Comparison of ENCODE assay signal across 20 cellular contexts in the genomic region with DNA sequence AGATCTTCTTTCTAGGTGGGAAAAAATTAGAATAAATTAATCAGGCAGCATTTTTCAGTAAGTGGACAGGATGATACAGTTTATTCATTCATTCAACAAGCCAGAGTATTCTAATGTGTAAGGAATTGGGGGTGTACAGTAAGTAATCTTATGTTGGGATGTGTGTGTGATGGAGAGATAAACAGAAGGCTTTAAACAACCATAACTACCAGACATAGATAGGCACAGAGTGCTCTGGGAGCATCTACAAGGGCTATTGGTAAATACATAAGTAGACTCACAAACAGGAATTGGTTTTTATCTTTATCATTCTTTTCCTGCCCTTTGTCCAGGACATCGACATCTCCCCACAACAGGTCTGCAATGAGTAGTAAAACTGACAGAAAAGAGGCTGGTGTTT. TPM values are rescaled to one million over a fixed set of nuclear protein-coding genes. Genes with fewer than 3 reads are reported as not detected.
DNase-seq lines count a peak whose midpoint lies in the region; ATAC-seq and TF ChIP-seq lines count a peak whose summit lies in the region.
"Had no signal": no experiment of that assay in that cellular context is flagged by ENCODE, and none has a peak within 500 bp of the region (broad histone marks: within the 10 kb centered on the region; RNA-seq: fewer than 3 reads in every experiment).

No MANE protein-coding gene starts in this region.

- no peak for ATAC-seq in activated CD8-positive, alpha-beta T cell treated with anti-CD3 and anti-CD28 coated beads for 36 hours
- ATAC-seq in stimulated activated naive CD8-positive, alpha-beta T cell treated with anti-CD3 and anti-CD28 coated beads, Interleukin-15, amount 100 ng/mL, for 72 hours = no peak
- ATAC-seq in GM21576 (IDR thresholded peaks at IDR 0.05; ENCODE audit: unreplicated experiment) (no peak), left lobe of liver (no peak)
- ATAC-seq: GM23338, pancreas had no signal

- no peaks in the 10 kb centered on the region for H3K9me3 Mint-ChIP-seq in activated naive CD4-positive, alpha-beta T cell treated with anti-CD3 and anti-CD28 coated beads, Interleukin-2, amount 10 ng/mL, durations not matched to agents 7 days and 5 days
- no peaks in the 10 kb centered on the region for H3K9me3 Mint-ChIP-seq in activated CD8-positive, alpha-beta T cell treated with anti-CD3 and anti-CD28 coated beads for 36 hours
- H3K9me3 Mint-ChIP-seq in dendritic cell treated with granulocyte-macrophage colony-stimulating factor and Interleukin-4, amounts not matched to agents 40 ng/mL and 50 ng/mL, for 4 days = peaks cover 7% of the 10 kb centered on the region
- no peaks in the 10 kb centered on the region for H3K9me3 Mint-ChIP-seq in stimulated activated naive CD8-positive, alpha-beta T cell treated with anti-CD3 and anti-CD28 coated beads, Interleukin-15, amount 100 ng/mL, for 72 hours
- H3K9me3 Mint-ChIP-seq: GM23338 had no signal

- intact Hi-C loops in activated CD8-positive, alpha-beta T cell treated with anti-CD3 and anti-CD28 coated beads for 36 hours (cut with micrococcal nuclease) = no loop called here
- intact Hi-C loops in dendritic cell treated with granulocyte-macrophage colony-stimulating factor and Interleukin-4, amounts not matched to agents 40 ng/mL and 50 ng/mL, for 4 days (cut with micrococcal nuclease) = no loop called here

- H3K4me1 Mint-ChIP-seq in activated naive CD4-positive, alpha-beta T cell treated with anti-CD3 and anti-CD28 coated beads, Interleukin-2, amount 10 ng/mL, durations not matched to agents 7 days and 5 days = peaks cover 15% of the 10 kb centered on the region
- peaks cover 37% of the 10 kb centered on the region for H3K4me1 Mint-ChIP-seq in activated CD8-positive, alpha-beta T cell treated with anti-CD3 and anti-CD28 coated beads for 36 hours (ENCODE audit: low read depth)
- peaks cover 62% of the 10 kb centered on the region for H3K4me1 Mint-ChIP-seq in dendritic cell treated with granulocyte-macrophage colony-stimulating factor and Interleukin-4, amounts not matched to agents 40 ng/mL and 50 ng/mL, for 4 days (ENCODE audit: low read depth)
- H3K4me1 Mint-ChIP-seq in stimulated activated naive CD8-positive, alpha-beta T cell treated with anti-CD3 and anti-CD28 coated beads, Interleukin-15, amount 100 ng/mL, for 72 hours = peaks cover 32% of the 10 kb centered on the region

- no peak for DNase-seq in activated naive CD4-positive, alpha-beta T cell treated with anti-CD3 and anti-CD28 coated beads, Interleukin-2, amount 10 ng/mL, durations not matched to agents 7 days and 5 days
- no peak for DNase-seq in activated naive CD4-positive, alpha-beta T cell treated with Interleukin-2 at 50 U/mL for 16 hours
- DNase-seq in activated CD8-positive, alpha-beta T cell treated with anti-CD3 and anti-CD28 coated beads for 36 hours = no peak
- no peak for DNase-seq in stimulated activated naive CD8-positive, alpha-beta T cell treated with anti-CD3 and anti-CD28 coated beads, Interleukin-15, amount 100 ng/mL, for 72 hours
- no peak for DNase-seq in left lobe of liver (ENCODE audit: low spot score)
- DNase-seq: activated effector memory CD4-positive, alpha-beta T cell treated with Interleukin-2 at 50 U/mL for 16 hours; aorta; cortex of kidney; GDM1; IMR-90; islet precursor cell; NCI-H1092 treated with DMSO at 0.1 percent for 48 hours; NCI-H1930; NCI-H2227 treated with DMSO at 0.1 percent for 48 hours; pancreas; thyroid gland; WERI-Rb-1 had no signal

- no peak for TF ChIP-seq CTCF in activated CD8-positive, alpha-beta T cell treated with anti-CD3 and anti-CD28 coated beads for 36 hours (IDR thresholded peaks at IDR 0.05)

- CTCF ChIA-PET in activated naive CD4-positive, alpha-beta T cell treated with anti-CD3 and anti-CD28 coated beads, Interleukin-2, amount 10 ng/mL, durations not matched to agents 7 days and 5 days (lab: Charles Lee) = no interaction called here
- CTCF ChIA-PET in activated CD8-positive, alpha-beta T cell treated with anti-CD3 and anti-CD28 coated beads for 36 hours (lab: Charles Lee) = interaction anchor here (1.0 to 2.4 kb wide), 5 partner anchors 30 to 159 kb away, joined by 3 to 10 read pairs (median 5); no protein-coding TSS in a partner anchor

- no peak overlapping the region for H3K27ac Mint-ChIP-seq in activated naive CD4-positive, alpha-beta T cell treated with anti-CD3 and anti-CD28 coated beads, Interleukin-2, amount 10 ng/mL, durations not matched to agents 7 days and 5 days
- peak overlapping the region; percentile 70 for H3K27ac Mint-ChIP-seq in activated CD8-positive, alpha-beta T cell treated with anti-CD3 and anti-CD28 coated beads for 36 hours
- peak overlapping the region; percentile 58 for H3K27ac Mint-ChIP-seq in dendritic cell treated with granulocyte-macrophage colony-stimulating factor and Interleukin-4, amounts not matched to agents 40 ng/mL and 50 ng/mL, for 4 days
- peak overlapping the region; percentile 45 to 54 for H3K27ac Mint-ChIP-seq in stimulated activated naive CD8-positive, alpha-beta T cell treated with anti-CD3 and anti-CD28 coated beads, Interleukin-15, amount 100 ng/mL, for 72 hours
- H3K27ac Mint-ChIP-seq: GM23338 had no signal

- peaks cover 3% of the 10 kb centered on the region for H3K27me3 Mint-ChIP-seq in activated naive CD4-positive, alpha-beta T cell treated with anti-CD3 and anti-CD28 coated beads, Interleukin-2, amount 10 ng/mL, durations not matched to agents 7 days and 5 days
- no peaks in the 10 kb centered on the region for H3K27me3 Mint-ChIP-seq in activated CD8-positive, alpha-beta T cell treated with anti-CD3 and anti-CD28 coated beads for 36 hours
- H3K27me3 Mint-ChIP-seq in dendritic cell treated with granulocyte-macrophage colony-stimulating factor and Interleukin-4, amounts not matched to agents 40 ng/mL and 50 ng/mL, for 4 days = peaks cover 8% of the 10 kb centered on the region
- H3K27me3 Mint-ChIP-seq in stimulated activated naive CD8-positive, alpha-beta T cell treated with anti-CD3 and anti-CD28 coated beads, Interleukin-15, amount 100 ng/mL, for 72 hours = no peaks in the 10 kb centered on the region

- peak overlapping the region; percentile 1 for H3K4me3 Mint-ChIP-seq in activated naive CD4-positive, alpha-beta T cell treated with anti-CD3 and anti-CD28 coated beads, Interleukin-2, amount 10 ng/mL, durations not matched to agents 7 days and 5 days
- peak overlapping the region; percentile 39 for H3K4me3 Mint-ChIP-seq in activated CD8-positive, alpha-beta T cell treated with anti-CD3 and anti-CD28 coated beads for 36 hours
- no peak overlapping the region for H3K4me3 Mint-ChIP-seq in dendritic cell treated with granulocyte-macrophage colony-stimulating factor and Interleukin-4, amounts not matched to agents 40 ng/mL and 50 ng/mL, for 4 days
- peak overlapping the region; percentile 61 to 69 for H3K4me3 Mint-ChIP-seq in stimulated activated naive CD8-positive, alpha-beta T cell treated with anti-CD3 and anti-CD28 coated beads, Interleukin-15, amount 100 ng/mL, for 72 hours
- H3K4me3 Mint-ChIP-seq: GM23338 had no signal

- POLR2A ChIA-PET in activated CD8-positive, alpha-beta T cell treated with anti-CD3 and anti-CD28 coated beads for 36 hours (lab: Charles Lee) = interaction anchor here (1.4 to 1.5 kb wide), 2 partner anchors 13 to 39 kb away, joined by 3 read pairs; no protein-coding TSS in a partner anchor

- no peaks in the 10 kb centered on the region for H3K36me3 Mint-ChIP-seq in activated naive CD4-positive, alpha-beta T cell treated with anti-CD3 and anti-CD28 coated beads, Interleukin-2, amount 10 ng/mL, durations not matched to agents 7 days and 5 days
- peaks cover 6% of the 10 kb centered on the region for H3K36me3 Mint-ChIP-seq in activated CD8-positive, alpha-beta T cell treated with anti-CD3 and anti-CD28 coated beads for 36 hours (ENCODE audit: low read depth)
- no peaks in the 10 kb centered on the region for H3K36me3 Mint-ChIP-seq in dendritic cell treated with granulocyte-macrophage colony-stimulating factor and Interleukin-4, amounts not matched to agents 40 ng/mL and 50 ng/mL, for 4 days (ENCODE audit: low read depth)

RNA-seq across cellular contexts. Expression of a gene that starts 28.9 kb away (rescaled TPM):
- 10 to 100 TPM; 25.8 to 26.1 TPM for total RNA-seq in activated CD8-positive, alpha-beta T cell treated with anti-CD3 and anti-CD28 coated beads for 36 hours
- 0.70 TPM for total RNA-seq in left lobe of liver

Comparison
In these comparisons a context has a peak if more than half of its experiments do, and no peak if none do; other contexts are left out.
1. RNA of a gene that starts 28.9 kb away (total RNA-seq): 25.8 to 26.1 TPM in activated CD8-positive, alpha-beta T cell treated with anti-CD3 and anti-CD28 coated beads for 36 hours; 0.70 TPM in left lobe of liver (single experiment); every median in the first group is over 10 times any median in the second.